ENCODE assay signal across 2 cellular contexts in the genomic region with DNA sequence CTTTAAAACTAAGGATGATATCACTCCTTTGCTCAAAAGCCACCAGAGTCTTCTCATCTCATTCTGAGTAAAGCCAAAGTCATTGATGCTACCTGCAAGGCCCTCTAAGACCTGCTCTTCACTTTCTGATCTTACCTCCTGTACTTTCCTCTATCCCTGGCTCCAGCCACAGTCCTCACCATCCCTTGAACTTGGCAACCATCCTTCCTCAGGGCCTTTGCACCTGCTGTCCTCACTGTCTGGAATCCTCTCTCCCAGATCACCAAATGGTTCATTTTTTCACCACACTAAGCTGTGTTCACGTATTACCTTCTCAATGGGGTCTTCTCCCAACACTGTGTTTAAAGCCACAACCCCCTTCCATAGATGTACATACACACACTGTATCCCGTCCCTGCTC.
TF ChIP-seq lines count a peak whose summit lies in the region.

No MANE protein-coding gene starts in this region.

TF ChIP-seq in HEK293, 187 proteins besides CTCF, POLR2A, EP300 and RAD21:
- TF ChIP-seq ZSCAN23 (tag by site-specific recombination; IDR thresholded peaks at IDR 0.05) (no peak), ZNF623 (tag by site-specific recombination; IDR thresholded peaks at IDR 0.05) (peak; percentile 92), ZNF791 (tag by site-specific recombination; IDR thresholded peaks at IDR 0.05) (no peak)
- TF ChIP-seq, protein P1, sequence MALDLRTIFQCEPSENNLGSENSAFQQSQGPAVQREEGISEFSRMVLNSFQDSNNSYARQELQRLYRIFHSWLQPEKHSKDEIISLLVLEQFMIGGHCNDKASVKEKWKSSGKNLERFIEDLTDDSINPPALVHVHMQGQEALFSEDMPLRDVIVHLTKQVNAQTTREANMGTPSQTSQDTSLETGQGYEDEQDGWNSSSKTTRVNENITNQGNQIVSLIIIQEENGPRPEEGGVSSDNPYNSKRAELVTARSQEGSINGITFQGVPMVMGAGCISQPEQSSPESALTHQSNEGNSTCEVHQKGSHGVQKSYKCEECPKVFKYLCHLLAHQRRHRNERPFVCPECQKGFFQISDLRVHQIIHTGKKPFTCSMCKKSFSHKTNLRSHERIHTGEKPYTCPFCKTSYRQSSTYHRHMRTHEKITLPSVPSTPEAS (tag by site-specific recombination; IDR thresholded peaks at IDR 0.05): no peak
TF ChIP-seq in HEK293: peak in this region for 1.

TF ChIP-seq in K562, 482 proteins besides CTCF, POLR2A, EP300 and RAD21:
- peak; percentile 28 for TF ChIP-seq CBX2 (IDR thresholded peaks at IDR 0.05; ENCODE audit: insufficient read depth, low read length, poor library complexity, severe bottlenecking)
- no peak for TF ChIP-seq ZNF785 (CRISPR knock-in tag; IDR thresholded peaks at IDR 0.05)
